In the genomic region with DNA sequence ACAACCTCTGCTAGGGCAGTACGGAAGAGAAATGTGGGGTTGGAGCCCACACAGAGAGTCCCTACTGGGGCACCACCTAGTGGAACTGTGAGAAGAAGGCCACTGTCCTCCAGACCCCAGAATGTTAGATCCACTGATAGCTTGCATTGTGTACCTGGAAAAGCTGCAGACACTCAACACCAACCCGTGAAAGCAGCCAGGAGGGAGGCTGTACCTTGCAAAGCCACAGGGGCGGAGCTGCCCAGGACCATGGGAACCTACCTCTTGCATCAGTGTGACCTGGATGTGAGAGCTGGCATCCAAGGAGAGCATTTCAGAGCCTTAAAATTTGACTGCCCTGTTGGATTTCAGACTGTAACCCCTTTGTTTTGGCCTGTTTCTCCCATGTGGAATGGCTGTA, we compare ENCODE assay signal across 20 cellular contexts.
"Had no signal": no experiment of that assay in that cellular context is flagged by ENCODE, and none has a peak within 500 bp of the region (broad histone marks: within the 10 kb centered on the region; RNA-seq: fewer than 3 reads in every experiment).

No MANE protein-coding gene starts in this region.

- H3K4me1 Mint-ChIP-seq: nephron progenitor cell had no signal

- H3K4me3 ChIP-seq: dorsolateral prefrontal cortex, gastrocnemius medialis, lower lobe of right lung, ovary, psoas muscle, sigmoid colon, thoracic aorta, tibial nerve, upper lobe of left lung had no signal

- DNase-seq: dorsolateral prefrontal cortex; effector CD4-positive, alpha-beta T cell; foreskin fibroblast; gastrocnemius medialis; head of caudate nucleus; left ventricle myocardium superior; lower lobe of right lung; nephron progenitor cell; nucleus accumbens; ovary; psoas muscle; right cardiac atrium; sigmoid colon; stimulated activated CD4-positive, alpha-beta T cell treated with anti-CD3 and anti-CD28 coated beads, Interleukin-2, amount 100 ng/mL, for 24 hours; stimulated activated CD4-positive, alpha-beta T cell treated with anti-CD3 and anti-CD28 coated beads, Interleukin-4, amount 100 ng/mL, for 24 hours; stimulated activated naive CD4-positive, alpha-beta T cell treated with Interleukin-2 at 50 U/mL for 16 hours; upper lobe of left lung had no signal

- H3K27ac ChIP-seq: dorsolateral prefrontal cortex, gastrocnemius medialis, lower lobe of right lung, ovary, sigmoid colon, thoracic aorta, tibial nerve, upper lobe of left lung had no signal

- H3K27ac Mint-ChIP-seq: nephron progenitor cell; stimulated activated effector memory CD8-positive, alpha-beta T cell treated with anti-CD3 and anti-CD28 coated beads, Interleukin-12 subunit alpha, Interleukin-12 subunit beta, amount 100 ng/mL, for 72 hours had no signal

- H3K4me1 ChIP-seq: lower lobe of right lung, sigmoid colon, tibial nerve, upper lobe of left lung had no signal

- ATAC-seq: gastrocnemius medialis; left ventricle myocardium superior; lower lobe of right lung; psoas muscle; right cardiac atrium; stimulated activated effector memory CD8-positive, alpha-beta T cell treated with anti-CD3 and anti-CD28 coated beads, Interleukin-12 subunit alpha, Interleukin-12 subunit beta, amount 100 ng/mL, for 72 hours had no signal

- H3K36me3 ChIP-seq: ovary, thoracic aorta had no signal

- H3K9me3 ChIP-seq: gastrocnemius medialis, lower lobe of right lung, ovary, psoas muscle, thoracic aorta, tibial nerve, upper lobe of left lung had no signal

- H3K4me3 Mint-ChIP-seq: nephron progenitor cell; stimulated activated effector memory CD8-positive, alpha-beta T cell treated with anti-CD3 and anti-CD28 coated beads, Interleukin-12 subunit alpha, Interleukin-12 subunit beta, amount 100 ng/mL, for 72 hours had no signal

- H3K27me3 ChIP-seq: dorsolateral prefrontal cortex, gastrocnemius medialis, ovary, sigmoid colon, tibial nerve, upper lobe of left lung had no signal
